In the genomic region with DNA sequence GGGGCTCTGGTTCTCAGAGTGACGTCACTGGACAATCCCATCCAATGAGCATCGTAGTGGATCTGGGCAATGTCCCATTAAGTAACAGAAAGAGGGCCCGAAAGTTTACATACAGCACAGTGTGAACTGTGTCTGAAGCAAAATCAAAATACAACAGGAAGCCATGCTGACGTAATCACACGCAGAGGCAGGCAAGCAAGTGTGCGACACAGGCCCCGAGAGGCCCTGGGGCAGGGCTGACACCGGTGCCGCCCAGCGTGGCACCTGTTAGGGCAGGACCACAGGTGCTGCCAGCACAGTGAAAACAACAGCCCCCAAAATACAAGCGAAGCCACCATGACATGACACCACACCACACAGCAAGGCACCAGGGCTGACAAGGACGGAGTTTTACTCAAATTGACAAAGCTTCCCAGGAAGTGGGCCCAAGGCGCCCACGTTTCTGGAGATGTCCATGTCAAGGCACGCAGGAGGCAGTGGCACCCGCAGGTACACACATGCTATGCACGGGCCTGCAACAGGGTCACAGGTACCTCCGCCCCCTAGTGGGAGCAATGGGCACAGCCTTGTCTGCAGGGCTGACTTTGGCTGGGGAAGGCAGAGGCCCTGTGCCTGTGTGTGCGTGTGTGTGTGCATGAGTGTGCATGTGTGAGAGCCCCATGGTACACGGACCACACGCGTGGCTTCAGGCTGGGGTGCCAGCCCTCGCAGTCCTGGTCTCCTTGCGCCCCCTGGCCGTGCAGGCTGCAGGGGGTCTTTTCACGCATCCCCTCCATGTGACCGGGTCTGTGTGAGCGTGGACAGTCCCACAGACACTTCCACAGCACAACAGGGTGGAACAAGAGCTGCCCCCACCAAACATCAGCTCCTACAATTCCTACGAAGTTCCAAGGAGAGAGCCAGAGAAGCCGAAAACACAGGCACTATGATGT, we compare ENCODE assay signal across 8 cellular contexts. TPM values are rescaled to one million over a fixed set of nuclear protein-coding genes. Genes with fewer than 3 reads are reported as not detected.
DNase-seq lines count a peak whose midpoint lies in the region; ATAC-seq and TF ChIP-seq lines count a peak whose summit lies in the region.

No MANE protein-coding gene starts in this region.

- peaks cover 54% of the 10 kb centered on the region for H3K36me3 ChIP-seq in BE2C

- peak; percentile 82 for DNase-seq in BE2C
- DNase-seq in NOMO-1 treated with DMSO at 0.1 percent for 48 hours (lab: John Stamatoyannopoulos, UW; ENCODE audit: unreplicated experiment) = peak; percentile 70
- peak; percentile 56 for DNase-seq in activated T-cell treated with anti-CD3 and anti-CD28 coated beads for 4 hours
- peak; percentile 36 for DNase-seq in fibroblast of mammary gland (ENCODE audit: low read depth)
- peak in 6 of 10 donors; percentile 29 to 72 (median 40) for DNase-seq in posterior cingulate gyrus
- no peak for DNase-seq in superior temporal gyrus (ENCODE audit: extremely low spot score)

- peaks cover 18% of the 10 kb centered on the region for H3K4me1 ChIP-seq in BE2C

- peak; percentile 94 for TF ChIP-seq CTCF in BE2C (IDR thresholded peaks at IDR 0.05; ENCODE audit: low read depth, low read length)
- TF ChIP-seq CTCF in fibroblast of mammary gland (conservative IDR thresholded peaks at IDR 0.05; ENCODE audit: control insufficient read depth, insufficient read depth, low read depth, low read length) = peak; percentile 83

- H3K9me3 ChIP-seq in BE2C = no peaks in the 10 kb centered on the region

- H3K4me3 ChIP-seq in BE2C (ENCODE audit: low read depth, low read length) (no peak overlapping the region), fibroblast of mammary gland (ENCODE audit: control insufficient read depth, low read depth, low read length) (no peak overlapping the region)

- no peaks in the 10 kb centered on the region for H3K27me3 ChIP-seq in BE2C

- intact Hi-C loops in posterior cingulate gyrus (cut with DNase I) = no loop called here

- ATAC-seq in GM18520 (IDR thresholded peaks at IDR 0.05; ENCODE audit: unreplicated experiment) (peak; percentile 41), HG03066 (IDR thresholded peaks at IDR 0.05; ENCODE audit: low read depth, unreplicated experiment) (peak; percentile 59)

RNA-seq across cellular contexts. Expression of a gene that starts 19.6 kb away (rescaled TPM):
- polyA plus RNA-seq in BE2C (2012; ENCODE audit: insufficient read depth, insufficient read length, low read depth) = 65.1 TPM

RNA-seq across cellular contexts. Expression of a gene that starts 21.1 kb away (rescaled TPM):
- not detected for polyA plus RNA-seq in BE2C (2012; ENCODE audit: insufficient read depth, insufficient read length, low read depth)
